2 cellular contexts compared by ENCODE assay signal in the genomic region with DNA sequence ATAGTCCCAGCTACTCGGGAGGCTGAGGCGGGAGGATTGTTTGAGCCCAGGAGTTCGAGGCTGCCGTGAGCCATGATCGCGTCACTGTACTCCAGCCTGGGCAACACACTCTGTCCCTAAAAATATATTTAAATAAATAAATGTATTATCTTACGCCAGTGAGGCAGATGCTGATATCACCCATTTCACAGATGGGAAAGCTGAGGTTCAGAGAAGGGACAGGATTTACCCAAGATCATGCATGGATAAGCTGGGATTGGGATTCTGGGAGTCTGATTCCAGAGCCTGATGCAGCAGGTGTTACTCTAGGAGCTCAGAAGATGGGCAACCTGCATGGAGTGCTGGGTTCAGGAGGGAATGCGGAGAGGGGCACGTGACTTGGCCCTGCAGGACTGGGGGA.
TF ChIP-seq lines count a peak whose summit lies in the region.

No MANE protein-coding gene starts in this region.

TF ChIP-seq in HepG2, 621 proteins besides CTCF, POLR2A, EP300 and RAD21:
- TF ChIP-seq ZFP36L2 (CRISPR knock-in tag; IDR thresholded peaks at IDR 0.05) (no peak), ZNF589 (CRISPR knock-in tag; conservative IDR thresholded peaks at IDR 0.05) (no peak), ZNF629 (CRISPR knock-in tag; conservative IDR thresholded peaks at IDR 0.05) (peak; percentile 63), NR2F2 (IDR thresholded peaks at IDR 0.05; ENCODE audit: borderline replicate concordance, low read depth) (no peak)

TF ChIP-seq in K562, 482 proteins besides CTCF, POLR2A, EP300 and RAD21:
- TF ChIP-seq ZFX (CRISPR knock-in tag; IDR thresholded peaks at IDR 0.05) (no peak), ZC3H8 (IDR thresholded peaks at IDR 0.05) (no peak), DDX20 (tag; IDR thresholded peaks at IDR 0.05; ENCODE audit: low read depth) (no peak), ZNF717 (CRISPR knock-in tag; IDR thresholded peaks at IDR 0.05) (no peak), PHTF2 (CRISPR knock-in tag; IDR thresholded peaks at IDR 0.05) (no peak), BCOR (IDR thresholded peaks at IDR 0.05) (peak; percentile 43), PHB (CRISPR knock-in tag; IDR thresholded peaks at IDR 0.05) (no peak), HDAC8 (tag; IDR thresholded peaks at IDR 0.05) (no peak), HDAC2 (IDR thresholded peaks at IDR 0.05) (no peak), NEUROD1 (IDR thresholded peaks at IDR 0.05; ENCODE audit: borderline replicate concordance, low read depth, low read length, partially characterized antibody) (no peak), ZNF408 (CRISPR knock-in tag; IDR thresholded peaks at IDR 0.05; ENCODE audit: low read depth) (no peak), WHSC1 (IDR thresholded peaks at IDR 0.05; ENCODE audit: low read length) (no peak), RBM25 (IDR thresholded peaks at IDR 0.05; ENCODE audit: low read depth, low read length, severe bottlenecking) (peak; percentile 57), FOXA1 (IDR thresholded peaks at IDR 0.05; ENCODE audit: borderline replicate concordance) (no peak)
- TF ChIP-seq, protein P1, sequence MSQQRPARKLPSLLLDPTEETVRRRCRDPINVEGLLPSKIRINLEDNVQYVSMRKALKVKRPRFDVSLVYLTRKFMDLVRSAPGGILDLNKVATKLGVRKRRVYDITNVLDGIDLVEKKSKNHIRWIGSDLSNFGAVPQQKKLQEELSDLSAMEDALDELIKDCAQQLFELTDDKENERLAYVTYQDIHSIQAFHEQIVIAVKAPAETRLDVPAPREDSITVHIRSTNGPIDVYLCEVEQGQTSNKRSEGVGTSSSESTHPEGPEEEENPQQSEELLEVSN (IDR thresholded peaks at IDR 0.05; ENCODE audit: borderline replicate concordance in 1 of 2, extremely low read depth in 1 of 2, insufficient read depth in 1 of 2, insufficient read length in 1 of 2, low read depth in 1 of 2, low read length in 1 of 2, poor library complexity in 1 of 2, severe bottlenecking in 1 of 2), result no peak
- TF ChIP-seq, protein P2, sequence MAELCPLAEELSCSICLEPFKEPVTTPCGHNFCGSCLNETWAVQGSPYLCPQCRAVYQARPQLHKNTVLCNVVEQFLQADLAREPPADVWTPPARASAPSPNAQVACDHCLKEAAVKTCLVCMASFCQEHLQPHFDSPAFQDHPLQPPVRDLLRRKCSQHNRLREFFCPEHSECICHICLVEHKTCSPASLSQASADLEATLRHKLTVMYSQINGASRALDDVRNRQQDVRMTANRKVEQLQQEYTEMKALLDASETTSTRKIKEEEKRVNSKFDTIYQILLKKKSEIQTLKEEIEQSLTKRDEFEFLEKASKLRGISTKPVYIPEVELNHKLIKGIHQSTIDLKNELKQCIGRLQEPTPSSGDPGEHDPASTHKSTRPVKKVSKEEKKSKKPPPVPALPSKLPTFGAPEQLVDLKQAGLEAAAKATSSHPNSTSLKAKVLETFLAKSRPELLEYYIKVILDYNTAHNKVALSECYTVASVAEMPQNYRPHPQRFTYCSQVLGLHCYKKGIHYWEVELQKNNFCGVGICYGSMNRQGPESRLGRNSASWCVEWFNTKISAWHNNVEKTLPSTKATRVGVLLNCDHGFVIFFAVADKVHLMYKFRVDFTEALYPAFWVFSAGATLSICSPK (IDR thresholded peaks at IDR 0.05; ENCODE audit: borderline replicate concordance), result no peak
TF ChIP-seq in K562: peak in this region for 2.
